ENCODE assay signal across 8 cellular contexts in genomic region chr5:154754460-154755360, GRCh38. TPM values are rescaled to one million over a fixed set of nuclear protein-coding genes. Genes with fewer than 3 reads are reported as not detected.
DNase-seq lines count a peak whose midpoint lies in the region; ATAC-seq and TF ChIP-seq lines count a peak whose summit lies in the region.

No MANE protein-coding gene starts in this region.

- intact Hi-C loops in Panc1 (cut with micrococcal nuclease; ENCODE audit: unreplicated experiment): no loop called here
- intact Hi-C loops in esophagus squamous epithelium (cut with DNase I): loop anchor here (10.0 kb wide), 1 partner anchor 60 kb away; no protein-coding TSS in a partner anchor

- peak overlapping the region; percentile 79 to 80 for H3K4me3 ChIP-seq in Panc1 (ENCODE audit: low read depth in 2 of 2, low read length in 2 of 2)
- H3K4me3 ChIP-seq in esophagus squamous epithelium: peak overlapping the region; percentile 75 to 100 (median 89)

- H3K27ac ChIP-seq in KOPT-K1 (ENCODE audit: low read depth, low read length, poor library complexity, severe bottlenecking) (peak overlapping the region; percentile 94), Panc1 (ENCODE audit: low read length) (peak overlapping the region; percentile 96), esophagus squamous epithelium (peak overlapping the region; percentile 94 to 99 (median 99))

- H3K4me1 ChIP-seq in Panc1 (ENCODE audit: control insufficient read depth, insufficient read depth, low read length) (peaks cover 29% of the 10 kb centered on the region), esophagus squamous epithelium (peaks cover 4 to 44% (median 35%) of the 10 kb centered on the region in 3 donors)

- POLR2A ChIA-PET in Panc1 (lab: Charles Lee): no interaction called here

- BruUV-seq in Panc1 (replicated peaks; lab: Mats Ljungman, UMichigan): no TSS peak

- TF ChIP-seq CTCF in Panc1 (IDR thresholded peaks at IDR 0.05) (peak; percentile 67; the same call in 1 of the 2 replicates), esophagus squamous epithelium (IDR thresholded peaks at IDR 0.05) (peak in 5 of 6 experiments; percentile 20 to 54 (median 45))

- H3K27me3 ChIP-seq in Panc1 (ENCODE audit: control insufficient read depth, insufficient read depth, low read length) (no peaks in the 10 kb centered on the region), esophagus squamous epithelium (no peaks in the 10 kb centered on the region)

- H3K36me3 ChIP-seq in KOPT-K1 (ENCODE audit: insufficient read depth, low read length) (0 out of 2 replicates have a peak, but pooled peaks cover 7% of the 10 kb centered on the region), Panc1 (ENCODE audit: control insufficient read depth, insufficient read depth, low read length) (peaks cover 3% of the 10 kb centered on the region; the same call in 1 of the 2 replicates), esophagus squamous epithelium (no peaks in the 10 kb centered on the region)

- 1% methylated on average over 13 to 24 of the region's 92 CpGs for WGBS in esophagus squamous epithelium, 2 donors

- ATAC-seq in GM21825 (IDR thresholded peaks at IDR 0.05; ENCODE audit: unreplicated experiment): peak; percentile 84
- ATAC-seq in Panc1: peak; percentile 90

- in situ Hi-C loops in Panc1 (cut with HindIII; ENCODE audit: low pct_unique_long_range_greater_than_20kb, low sequenced_read_pairs): no loop called here

- DNase-seq in EH (ENCODE audit: low read depth) (peak; percentile 99), Panc1 (ENCODE audit: low read depth, low spot score) (peak; percentile 90), activated T-helper 1 cell treated with Interleukin-2 at 50 U/mL for 16 hours (ENCODE audit: low read depth) (peak; percentile 98), esophagus squamous epithelium (lab: John Stamatoyannopoulos, UW) (peak; percentile 96), myocyte (ENCODE audit: low read depth) (peak; percentile 99)
- peak; percentile 99 for DNase-seq in stimulated activated CD8-positive, alpha-beta memory T cell treated with anti-CD3 and anti-CD28 coated beads, Interleukin-7, amount 100 ng/mL, for 4 hours (ENCODE audit: low read depth in 2 of 2)

- peak in 3 of 4 donors; percentile 21 to 81 (median 70) for TF ChIP-seq POLR2A in esophagus squamous epithelium (IDR thresholded peaks at IDR 0.05)

- H3K9me3 ChIP-seq in KOPT-K1 (ENCODE audit: insufficient read depth, low read length, poor library complexity, severe bottlenecking) (no peaks in the 10 kb centered on the region), Panc1 (ENCODE audit: control insufficient read depth, insufficient read depth, low read depth, low read length) (no peaks in the 10 kb centered on the region), esophagus squamous epithelium (no peaks in the 10 kb centered on the region)

- CTCF ChIA-PET in Panc1 (lab: Charles Lee): no interaction called here

RNA-seq across cellular contexts. Expression of gene LARP1, which starts 0.5 kb away (rescaled TPM):
- total RNA-seq in Panc1 (2021; ENCODE audit: unreplicated experiment) (325 TPM), esophagus squamous epithelium (100 to 1,000 TPM in 1 of 4 donors, 10 to 100 TPM in 3; 81.7 to 105 (median 95.2) TPM), myocyte (85.2 and 96.8 TPM in 2 replicates)
- 150 TPM for polyA plus RNA-seq in Panc1 (2012; ENCODE audit: insufficient read length)
- 98.0 TPM for polyA plus RNA-seq in myocyte (2012)

Comparison
In these comparisons a context has a peak if more than half of its experiments do, and no peak if none do; other contexts are left out.
1. Peak in every context shown above with its lines: DNase-seq, ATAC-seq, H3K4me3 ChIP-seq and H3K27ac ChIP-seq.